7 cellular contexts compared by ENCODE assay signal in the genomic region with DNA sequence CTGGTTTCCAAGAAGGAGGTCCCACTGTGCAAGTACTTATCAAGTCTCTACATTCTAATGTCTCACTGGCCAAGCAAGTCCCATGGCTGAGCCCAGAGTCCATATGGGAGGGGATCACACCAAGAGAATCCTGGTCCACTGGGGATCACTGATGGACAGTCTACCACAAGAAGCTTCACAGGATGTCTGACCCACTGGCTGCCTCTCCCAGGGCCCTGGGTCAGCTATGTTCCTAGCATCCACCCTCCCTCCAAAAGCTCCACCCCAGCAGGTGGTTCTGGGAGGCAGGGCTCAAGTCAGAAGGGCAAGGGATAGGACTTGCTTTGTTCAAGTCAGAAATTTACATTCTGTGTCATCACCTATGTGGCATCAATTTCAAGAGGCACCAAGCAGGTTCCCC.
"Had no signal": no experiment of that assay in that cellular context is flagged by ENCODE, and none has a peak within 500 bp of the region (broad histone marks: within the 10 kb centered on the region; RNA-seq: fewer than 3 reads in every experiment).

No MANE protein-coding gene starts in this region.

- DNase-seq: GM23248, GOT3, H7, HCEC 1CT, KBM-7 had no signal

- FAIRE-seq: HTR-8/SVneo had no signal

- H3K27ac Mint-ChIP-seq: IgD-negative memory B cell had no signal

- H2AFZ ChIP-seq: GM23248 had no signal

- H3K4me3 ChIP-seq: GM23248 had no signal

- H3K9ac ChIP-seq: GM23248 had no signal

- H3K36me3 Mint-ChIP-seq: IgD-negative memory B cell had no signal

- H3K27me3 Mint-ChIP-seq: IgD-negative memory B cell had no signal

- H3K27ac ChIP-seq: GM23248 had no signal

- H3K4me3 Mint-ChIP-seq: IgD-negative memory B cell had no signal
